Comparison of ENCODE assay signal across 31 cellular contexts in genomic region chr2:227141301-227141700, GRCh38. TPM values are rescaled to one million over a fixed set of nuclear protein-coding genes. Genes with fewer than 3 reads are reported as not detected.
"Had no signal": no experiment of that assay in that cellular context is flagged by ENCODE, and none has a peak within 500 bp of the region (broad histone marks: within the 10 kb centered on the region; RNA-seq: fewer than 3 reads in every experiment).

No MANE protein-coding gene starts in this region.

- H3K79me2 ChIP-seq: parathyroid adenoma had no signal

- FAIRE-seq: urothelium cell line had no signal

- DNase-seq: naive thymus-derived CD4-positive, alpha-beta T cell; natural killer cell; occipital lobe; ovary; posterior cingulate gyrus; psoas muscle; right cardiac atrium; spleen; stimulated activated CD4-positive, alpha-beta T cell treated with anti-CD3 and anti-CD28 coated beads, Interleukin-12 subunit alpha, Interleukin-12 subunit beta, amount 100 ng/mL, for 4 hours; stimulated activated CD4-positive, alpha-beta T cell treated with anti-CD3 and anti-CD28 coated beads, Interleukin-1b, Interleukin-23, amount 100 ng/mL, for 48 hours; stimulated activated CD4-positive, alpha-beta T cell treated with anti-CD3 and anti-CD28 coated beads, Interleukin-4, amount 100 ng/mL, for 1 hour; stimulated activated CD4-positive, alpha-beta T cell treated with anti-CD3 and anti-CD28 coated beads, Interleukin-4, amount 100 ng/mL, for 4 hours; stimulated activated CD8-positive, alpha-beta memory T cell treated with anti-CD3 and anti-CD28 coated beads, Interleukin-4, amount 100 ng/mL, for 48 hours; stimulated activated naive CD4-positive, alpha-beta T cell; stimulated activated naive CD8-positive, alpha-beta T cell treated with anti-CD3 and anti-CD28 coated beads, Interleukin-15, amount 100 ng/mL, for 72 hours; stimulated activated naive CD8-positive, alpha-beta T cell treated with anti-CD3 and anti-CD28 coated beads, Interleukin-15, Interleukin-2, amounts not matched to agents 100 U/mL and 50 U/mL, for 24 hours; substantia nigra; testis; tibial artery; transverse colon; upper lobe of left lung had no signal

- H3K4me3 ChIP-seq: neural progenitor cell, ovary, psoas muscle, skin epidermis, smooth muscle cell, spleen, suprapubic skin, testis, tibial artery, transverse colon, upper lobe of left lung, vagina had no signal

- ATAC-seq: naive thymus-derived CD4-positive, alpha-beta T cell; natural killer cell; psoas muscle; right cardiac atrium; sciatic nerve; stimulated activated memory B cell treated with anti-CD40 and anti-IgM and Interleukin-4, amounts not matched to agents 10 μg/mL and 1 μg/mL and 100 μg/mL, for 72 hours; stimulated activated naive CD8-positive, alpha-beta T cell treated with anti-CD3 and anti-CD28 coated beads, Interleukin-15, amount 100 ng/mL, for 72 hours; stimulated activated naive CD8-positive, alpha-beta T cell treated with anti-CD3 and anti-CD28 coated beads, Interleukin-15, Interleukin-2, amounts not matched to agents 100 U/mL and 50 U/mL, for 24 hours had no signal

- H3K9me3 ChIP-seq: ovary, psoas muscle, spleen, suprapubic skin, testis, tibial artery, transverse colon, upper lobe of left lung, vagina had no signal

- H3K27ac ChIP-seq: neural progenitor cell, ovary, parathyroid adenoma, psoas muscle, skin epidermis, spleen, suprapubic skin, testis, tibial artery, transverse colon, upper lobe of left lung, vagina had no signal

- H3K36me3 ChIP-seq: neural progenitor cell, ovary, spleen, suprapubic skin, tibial artery, transverse colon, upper lobe of left lung, vagina had no signal

- H2AFZ ChIP-seq: neural progenitor cell, parathyroid adenoma had no signal

- H3K9ac ChIP-seq: neural progenitor cell, parathyroid adenoma had no signal

- H3K4me1 ChIP-seq: neural progenitor cell, parathyroid adenoma, psoas muscle, spleen, suprapubic skin, tibial artery, transverse colon, vagina had no signal

- H3K27me3 ChIP-seq: neural progenitor cell, ovary, spleen, suprapubic skin, testis, tibial artery, transverse colon, upper lobe of left lung, vagina had no signal

- H3K4me2 ChIP-seq: neural progenitor cell, smooth muscle cell had no signal

RNA-seq across cellular contexts. Expression of gene COL4A3, which starts 23.1 kb away (rescaled TPM):
- total RNA-seq: osteoblast, smooth muscle cell had no signal
- polyA plus RNA-seq: naive thymus-derived CD4-positive, alpha-beta T cell; smooth muscle cell had no signal
